In genomic region chr10:130194194-130194990, GRCh38 we compare ENCODE assay signal across 22 cellular contexts.
"Had no signal": no experiment of that assay in that cellular context is flagged by ENCODE, and none has a peak within 500 bp of the region (broad histone marks: within the 10 kb centered on the region; RNA-seq: fewer than 3 reads in every experiment).

No MANE protein-coding gene starts in this region.

- H3K27ac ChIP-seq: colonic mucosa, epithelial cell of prostate, right lobe of liver, thyroid gland had no signal

- H3K4me3 ChIP-seq: colonic mucosa, right lobe of liver, thyroid gland had no signal

- H3K27me3 ChIP-seq: colonic mucosa, right lobe of liver, thyroid gland had no signal

- H3K4me1 ChIP-seq: colonic mucosa had no signal

- H3K9me3 ChIP-seq: colonic mucosa, right lobe of liver, thyroid gland had no signal

- DNase-seq: activated CD4-positive, alpha-beta memory T cell treated with anti-CD3 and anti-CD28 coated beads, Interleukin-2, amount 10 ng/mL, durations not matched to agents 7 days and 5 days; activated CD4-positive, alpha-beta T cell treated with anti-CD3 and anti-CD28 coated beads for 48 hours; activated CD4-positive, CD25-positive, alpha-beta regulatory T cell; activated naive CD4-positive, alpha-beta T cell treated with Interleukin-2 at 50 U/mL for 16 hours; activated naive CD8-positive, alpha-beta T cell treated with anti-CD3 and anti-CD28 coated beads, Interleukin-2, amount 10 ng/mL, durations not matched to agents 7 days and 5 days; activated T-cell treated with anti-CD3 and anti-CD28 coated beads, Interleukin-2, amount 50 U/mL, for 1 hour; central memory CD4-positive, alpha-beta T cell; colonic mucosa; endodermal cell; foreskin melanocyte; glutamatergic neuron; hippocampal formation; nephron progenitor cell; small intestine; stimulated activated CD4-positive, alpha-beta T cell treated with anti-CD3 and anti-CD28 coated beads, Interleukin-4, amount 100 ng/mL, for 24 hours; T1000; thyroid gland had no signal

- H3K36me3 ChIP-seq: colonic mucosa, right lobe of liver, thyroid gland had no signal

- ATAC-seq: activated T-helper 17 cell treated with anti-CD3 and anti-CD28 coated beads, Interleukin-2, amount 50 U/mL, for 72 hours; left lobe of liver; right lobe of liver; stimulated activated effector memory CD8-positive, alpha-beta T cell treated with anti-CD3 and anti-CD28 coated beads, Interleukin-12 subunit alpha, Interleukin-12 subunit beta, amount 100 ng/mL, for 72 hours had no signal
